ENCODE assay signal across 11 cellular contexts in genomic region chr4:185738038-185738552, GRCh38.
DNase-seq lines count a peak whose midpoint lies in the region; ATAC-seq and TF ChIP-seq lines count a peak whose summit lies in the region.
"Had no signal": no experiment of that assay in that cellular context is flagged by ENCODE, and none has a peak within 500 bp of the region (broad histone marks: within the 10 kb centered on the region; RNA-seq: fewer than 3 reads in every experiment).

No MANE protein-coding gene starts in this region.

- H3K27me3 ChIP-seq in cardiac muscle cell (no peaks in the 10 kb centered on the region), gastrocnemius medialis (no peaks in the 10 kb centered on the region)

- TF ChIP-seq CTCF in MCF 10A (IDR thresholded peaks at IDR 0.05; ENCODE audit: unreplicated experiment) (no peak), cardiac muscle cell (IDR thresholded peaks at IDR 0.05; ENCODE audit: low read depth, low read length) (no peak), gastrocnemius medialis (IDR thresholded peaks at IDR 0.05 in 4 of 5, conservative IDR thresholded peaks at IDR 0.05 in 1 of 5) (no peak)

- in situ Hi-C loops in gastrocnemius medialis (cut with MboI; ENCODE audit: low sequenced_read_pairs in 4 of 4), result no loop called here

- CTCF ChIA-PET in MCF 10A (lab: Yijun Ruan, JAX), result interaction anchor here (0.6 to 1.2 kb wide), 2 partner anchors 299 to 324 kb away, joined by 3 read pairs; no protein-coding TSS in a partner anchor

- peaks cover 48% of the 10 kb centered on the region for H3K4me1 Mint-ChIP-seq in MCF 10A (ENCODE audit: insufficient read depth, unreplicated experiment)
- H3K4me1 Mint-ChIP-seq: activated naive CD8-positive, alpha-beta T cell treated with anti-CD3 and anti-CD28 coated beads, Interleukin-2, amount 50 U/mL, for 24 hours had no signal

- H3K9me3 ChIP-seq in cardiac muscle cell (ENCODE audit: low read depth) (no peaks in the 10 kb centered on the region), gastrocnemius medialis (no peaks in the 10 kb centered on the region)

- H3K27ac ChIP-seq in cardiac muscle cell, result peak overlapping the region; percentile 83
- peak overlapping the region; percentile 25 to 53 (median 38) for H3K27ac ChIP-seq in gastrocnemius medialis

- H3K36me3 Mint-ChIP-seq in MCF 10A (ENCODE audit: insufficient read depth, unreplicated experiment), result no peaks in the 10 kb centered on the region

- no TSS peak for BruUV-seq in MCF 10A (replicated peaks; lab: Mats Ljungman, UMichigan)

- intact Hi-C loops in MCF 10A (cut with micrococcal nuclease) (loop anchor here (5.0 to 10.0 kb wide), 2 partner anchors 34 to 93 kb away; no protein-coding TSS in a partner anchor), gastrocnemius medialis (cut with DNase I; ENCODE audit: low total_unique reads) (no loop called here)

- POLR2A ChIA-PET in MCF 10A (lab: Yijun Ruan, JAX), result interaction anchor here (0.8 to 3.6 kb wide), 15 partner anchors 7 to 313 kb away, joined by 3 to 41 read pairs (median 6); partner anchors contain the start of genes SORBS2 and UFSP2

- peak; percentile 51 to 69 for ATAC-seq in gastrocnemius medialis
- no peak for ATAC-seq in HG03159 (IDR thresholded peaks at IDR 0.05; ENCODE audit: unreplicated experiment)
- ATAC-seq: activated naive CD8-positive, alpha-beta T cell treated with anti-CD3 and anti-CD28 coated beads, Interleukin-2, amount 50 U/mL, for 24 hours had no signal

- DNase-seq in GM03348 (ENCODE audit: low spot score) (peak; percentile 78), MCF 10A (ENCODE audit: unreplicated experiment) (peak; percentile 88), cardiac muscle cell (ENCODE audit: low read depth in 1 of 2, low spot score in 1 of 2) (peak in 1 of 2 donors; percentile 94), gastrocnemius medialis (no peak), putamen (ENCODE audit: low spot score) (no peak), T-helper 1 cell (no peak), HuH-7 (ENCODE audit: low spot score) (no peak)
- DNase-seq: activated naive CD8-positive, alpha-beta T cell treated with anti-CD3 and anti-CD28 coated beads, Interleukin-2, amount 50 U/mL, for 24 hours; CD4-positive, alpha-beta T cell had no signal

- H3K4me3 ChIP-seq in cardiac muscle cell (no peak overlapping the region), gastrocnemius medialis (peak overlapping the region in 2 of 4 donors; percentile 13 to 28)

- TF ChIP-seq POLR2A in gastrocnemius medialis (IDR thresholded peaks at IDR 0.05), result no peak

- peak overlapping the region; percentile 56 for H3K4me3 Mint-ChIP-seq in MCF 10A (ENCODE audit: unreplicated experiment)
- H3K4me3 Mint-ChIP-seq: activated naive CD8-positive, alpha-beta T cell treated with anti-CD3 and anti-CD28 coated beads, Interleukin-2, amount 50 U/mL, for 24 hours; CD4-positive, alpha-beta T cell; stimulated activated naive CD8-positive, alpha-beta T cell treated with anti-CD3 and anti-CD28 coated beads, Interleukin-15, Interleukin-2, amounts not matched to agents 100 ng/mL and 50 ng/mL, for 24 hours had no signal

- H3K27ac Mint-ChIP-seq in MCF 10A (ENCODE audit: low read depth, unreplicated experiment), result peak overlapping the region; percentile 87
- H3K27ac Mint-ChIP-seq: activated naive CD8-positive, alpha-beta T cell treated with anti-CD3 and anti-CD28 coated beads, Interleukin-2, amount 50 U/mL, for 24 hours; CD4-positive, alpha-beta T cell; stimulated activated naive CD8-positive, alpha-beta T cell treated with anti-CD3 and anti-CD28 coated beads, Interleukin-15, Interleukin-2, amounts not matched to agents 100 ng/mL and 50 ng/mL, for 24 hours had no signal

- H3K36me3 ChIP-seq in cardiac muscle cell (peaks cover 7% of the 10 kb centered on the region), gastrocnemius medialis (no peaks in the 10 kb centered on the region)

- H3K27me3 Mint-ChIP-seq in MCF 10A (ENCODE audit: insufficient read depth, unreplicated experiment), result no peaks in the 10 kb centered on the region

- H3K4me1 ChIP-seq in cardiac muscle cell (ENCODE audit: low read depth) (peaks cover 45% of the 10 kb centered on the region), gastrocnemius medialis (no peaks in the 10 kb centered on the region)

- H3K9me3 Mint-ChIP-seq in MCF 10A (ENCODE audit: unreplicated experiment), result no peaks in the 10 kb centered on the region
- H3K9me3 Mint-ChIP-seq: activated naive CD8-positive, alpha-beta T cell treated with anti-CD3 and anti-CD28 coated beads, Interleukin-2, amount 50 U/mL, for 24 hours; stimulated activated naive CD8-positive, alpha-beta T cell treated with anti-CD3 and anti-CD28 coated beads, Interleukin-15, Interleukin-2, amounts not matched to agents 100 ng/mL and 50 ng/mL, for 24 hours had no signal

Comparison
In these comparisons a context has a peak if more than half of its experiments do, and no peak if none do; other contexts are left out.
1. DNase-seq: peak in GM03348 (single experiment) and MCF 10A (single experiment); none in gastrocnemius medialis (0 of 2), putamen (single experiment), T-helper 1 cell (0 of 5) and HuH-7 (single experiment).